Comparison of ENCODE assay signal across 17 cellular contexts in the genomic region with DNA sequence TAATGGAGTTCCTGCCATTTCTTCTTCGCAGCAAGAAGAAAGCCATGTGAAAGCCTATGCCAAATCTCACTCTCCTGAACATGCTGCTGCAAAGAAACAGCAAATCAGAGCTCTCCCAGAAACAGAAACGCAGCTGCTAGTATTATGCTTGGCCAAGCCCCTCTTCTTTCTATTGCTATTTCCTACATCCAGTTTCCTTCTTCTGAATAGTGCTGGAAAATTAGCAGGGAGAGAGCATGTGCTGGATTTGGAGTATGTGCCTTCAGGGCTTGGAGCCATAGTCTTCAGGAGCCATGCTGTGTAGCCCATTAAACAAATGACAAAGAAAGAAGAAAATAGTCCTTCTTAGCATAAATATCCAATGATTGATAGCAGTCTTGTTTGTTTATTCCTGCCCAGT.
A peak's percentile ranks its signal among the peaks of the same experiment; 100 is the strongest.
DNase-seq lines count a peak whose midpoint lies in the region; ATAC-seq lines count a peak whose summit lies in the region.
"Had no signal": no experiment of that assay in that cellular context is flagged by ENCODE, and none has a peak within 500 bp of the region (broad histone marks: within the 10 kb centered on the region; RNA-seq: fewer than 3 reads in every experiment).

No MANE protein-coding gene starts in this region.

- no peak for ATAC-seq in HG03432 (IDR thresholded peaks at IDR 0.05; ENCODE audit: unreplicated experiment)
- no peak for ATAC-seq in GM18498 (IDR thresholded peaks at IDR 0.05; ENCODE audit: unreplicated experiment)
- no peak for ATAC-seq in HG03521 (IDR thresholded peaks at IDR 0.05; ENCODE audit: unreplicated experiment)
- ATAC-seq: body of pancreas; CD8-positive, alpha-beta T cell; HepG2 had no signal

- DNase-seq in NCI-H2107 treated with DMSO at 0.1 percent for 48 hours (lab: John Stamatoyannopoulos, UW; ENCODE audit: unreplicated experiment), result peak; percentile 15
- no peak for DNase-seq in NCI-H2107 (lab: John Stamatoyannopoulos, UW)
- peak; percentile 43 to 49 for DNase-seq in SHP77 (lab: John Stamatoyannopoulos, UW)
- DNase-seq in iPS-NIHi7 (ENCODE audit: extremely low spot score), result peak; percentile 5
- DNase-seq: activated CD4-positive, alpha-beta memory T cell treated with anti-CD3 and anti-CD28 coated beads for 36 hours; activated effector memory CD4-positive, alpha-beta T cell treated with anti-CD3 and anti-CD28 coated beads, Interleukin-2, amount 50 U/mL, for 16 hours; body of pancreas; CD8-positive, alpha-beta T cell; NCI-H2029; occipital lobe; PC-9; tibial artery had no signal

- H3K27ac ChIP-seq in temporal lobe (ENCODE audit: low read depth, low read length), result peak overlapping the region; percentile 90
- H3K27ac ChIP-seq: body of pancreas, PC-9, tibial artery had no signal
